25 cellular contexts compared by ENCODE assay signal in the genomic region with DNA sequence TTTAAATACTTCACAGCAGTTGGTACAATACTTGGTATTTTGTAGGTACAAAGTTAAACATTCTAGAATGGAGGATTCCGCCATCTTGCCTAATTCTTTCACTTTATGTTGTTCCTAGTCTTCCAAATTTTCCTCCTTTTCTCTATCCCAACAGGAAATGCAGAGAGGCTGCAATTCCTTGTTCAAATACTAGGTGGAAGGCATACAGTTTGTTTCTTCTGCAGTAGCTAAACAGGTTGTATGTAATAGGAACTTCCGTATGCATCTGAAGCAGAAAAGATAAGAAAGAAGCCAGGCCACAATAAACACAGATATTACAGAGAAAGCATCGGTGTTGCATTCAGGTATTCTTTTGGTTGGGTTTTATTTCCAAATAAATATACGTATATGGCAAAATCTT.
A peak's percentile ranks its signal among the peaks of the same experiment; 100 is the strongest.
DNase-seq lines count a peak whose midpoint lies in the region; ATAC-seq and TF ChIP-seq lines count a peak whose summit lies in the region.
"Had no signal": no experiment of that assay in that cellular context is flagged by ENCODE, and none has a peak within 500 bp of the region (broad histone marks: within the 10 kb centered on the region; RNA-seq: fewer than 3 reads in every experiment).

No MANE protein-coding gene starts in this region.

- H3K27ac Mint-ChIP-seq in CD14-positive monocyte: no peak overlapping the region
- H3K27ac Mint-ChIP-seq: IgD-negative memory B cell had no signal

- peaks cover 0 to 1% (median 0%) of the 10 kb centered on the region in 7 donors for H3K9me3 Mint-ChIP-seq in CD14-positive monocyte
- H3K9me3 Mint-ChIP-seq: CD4-positive, alpha-beta memory T cell; IgD-negative memory B cell had no signal

- no peaks in the 10 kb centered on the region for H3K9me3 ChIP-seq in BE2C
- H3K9me3 ChIP-seq: BLaER1, Caco-2, SJSA1 had no signal

- H3K4me1 Mint-ChIP-seq in CD14-positive monocyte: no peaks in the 10 kb centered on the region

- peak overlapping the region; percentile 52 for H3K27ac ChIP-seq in VCaP
- H3K27ac ChIP-seq: BLaER1, HL-60, KMS-11, SJSA1 had no signal

- intact Hi-C loops in left colon (cut with DNase I, micrococcal nuclease): no loop called here
- intact Hi-C loops in CD14-positive monocyte (cut with micrococcal nuclease): no loop called here

- no peaks in the 10 kb centered on the region for H3K27me3 ChIP-seq in BE2C
- H3K27me3 ChIP-seq: BLaER1, SJSA1 had no signal

- DNase-seq in BE2C: no peak
- peak; percentile 16 for DNase-seq in DMS53 treated with DMSO at 0.1 percent for 48 hours (lab: John Stamatoyannopoulos, UW; ENCODE audit: unreplicated experiment)
- no peak for DNase-seq in left colon
- no peak for DNase-seq in CD14-positive monocyte (ENCODE audit: low spot score)
- no peak for DNase-seq in hippocampal formation (lab: John Stamatoyannopoulos, UW)
- DNase-seq in NOMO-1 treated with DMSO at 0.1 percent for 48 hours (lab: John Stamatoyannopoulos, UW; ENCODE audit: unreplicated experiment): no peak
- DNase-seq: CD4-positive, alpha-beta memory T cell; DMS79 treated with DMSO at 0.1 percent for 48 hours; GOT3; NCI-H1092 treated with DMSO at 0.1 percent for 48 hours; NCI-H1436; NCI-H187 treated with DMSO at 0.1 percent for 48 hours; NCI-H446 treated with DMSO at 0.1 percent for 48 hours; NCI-H526; Right ventricle myocardium superior; RPMI8226 had no signal

- H3K4me1 ChIP-seq in BE2C: peaks cover 27% of the 10 kb centered on the region
- H3K4me1 ChIP-seq: BLaER1 had no signal

- no peak overlapping the region for H3K4me3 ChIP-seq in BE2C (ENCODE audit: low read depth, low read length)
- H3K4me3 ChIP-seq: BLaER1, SJSA1 had no signal

- no peak overlapping the region for H3K4me3 Mint-ChIP-seq in CD14-positive monocyte
- H3K4me3 Mint-ChIP-seq: CD4-positive, alpha-beta memory T cell; IgD-negative memory B cell had no signal

- peak; percentile 69 for ATAC-seq in left colon
- ATAC-seq in HG03159 (IDR thresholded peaks at IDR 0.05; ENCODE audit: unreplicated experiment): no peak
- ATAC-seq: HCT116 had no signal

- H3K36me3 Mint-ChIP-seq in CD14-positive monocyte: peaks cover 2% of the 10 kb centered on the region in 2 donors
- H3K36me3 Mint-ChIP-seq: IgD-negative memory B cell had no signal

- TF ChIP-seq CTCF in BE2C (IDR thresholded peaks at IDR 0.05; ENCODE audit: low read depth, low read length) (peak; percentile 10; the same call in 1 of the 2 replicates), VCaP (conservative IDR thresholded peaks at IDR 0.05) (no peak; the same call in 1 of the 2 replicates), CD14-positive monocyte (IDR thresholded peaks at IDR 0.05) (no peak)

- H3K27me3 Mint-ChIP-seq in CD14-positive monocyte (ENCODE audit: low read depth in 3 of 3): no peaks in the 10 kb centered on the region
- H3K27me3 Mint-ChIP-seq: CD4-positive, alpha-beta memory T cell; IgD-negative memory B cell had no signal

- no peaks in the 10 kb centered on the region for H3K36me3 ChIP-seq in BE2C
- H3K36me3 ChIP-seq: BLaER1, SJSA1 had no signal
